Comparison of ENCODE assay signal across 8 cellular contexts in the genomic region with DNA sequence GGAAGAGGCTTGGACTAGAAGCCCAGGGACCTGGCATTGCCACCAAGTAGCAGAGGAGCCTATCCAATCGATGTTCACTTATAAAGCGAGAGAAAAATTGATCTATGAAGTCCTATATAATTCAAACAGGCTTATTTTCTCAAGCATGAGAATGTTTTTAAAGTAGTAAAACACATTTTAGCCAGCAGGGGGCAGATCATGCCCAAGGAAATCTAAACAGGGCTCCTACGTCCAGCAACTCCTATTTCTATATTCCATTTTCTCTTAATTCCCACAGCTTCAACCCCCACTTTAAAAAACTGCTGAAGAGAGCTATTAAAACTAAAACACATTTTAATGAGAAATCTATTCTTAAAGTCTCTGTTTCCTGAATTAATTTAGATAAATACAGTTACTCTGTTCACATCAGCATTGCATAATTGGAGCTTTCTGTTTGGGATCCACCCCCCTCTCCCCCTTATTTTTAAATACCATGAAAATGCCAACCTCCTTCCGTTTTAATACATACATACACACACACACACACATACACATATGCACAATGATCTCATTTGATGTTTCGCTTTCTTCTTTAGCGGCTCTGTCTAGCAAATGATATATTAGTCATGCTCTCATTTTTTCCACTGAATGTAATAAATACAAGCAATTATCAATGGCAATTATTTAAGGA.
DNase-seq lines count a peak whose midpoint lies in the region; ATAC-seq and TF ChIP-seq lines count a peak whose summit lies in the region.

No MANE protein-coding gene starts in this region.

- BruUV-seq in PC-9 (replicated peaks; lab: Mats Ljungman, UMichigan): TSS peak; percentile 1

- H3K4me3 Mint-ChIP-seq in effector memory CD8-positive, alpha-beta T cell: peak overlapping the region; percentile 1 to 40
- no peak overlapping the region for H3K4me3 Mint-ChIP-seq in activated CD4-positive, alpha-beta memory T cell treated with anti-CD3 and anti-CD28 coated beads, Interleukin-2, amount 10 ng/mL, durations not matched to agents 7 days and 5 days

- H3K36me3 Mint-ChIP-seq in effector memory CD8-positive, alpha-beta T cell (ENCODE audit: insufficient read depth): no peaks in the 10 kb centered on the region
- H3K36me3 Mint-ChIP-seq in activated CD4-positive, alpha-beta memory T cell treated with anti-CD3 and anti-CD28 coated beads, Interleukin-2, amount 10 ng/mL, durations not matched to agents 7 days and 5 days (ENCODE audit: low read depth): no peaks in the 10 kb centered on the region

- H3K27me3 ChIP-seq in Loucy (ENCODE audit: insufficient read depth, low read length, poor library complexity, severe bottlenecking): no peaks in the 10 kb centered on the region
- H3K27me3 ChIP-seq in PC-9 (ENCODE audit: insufficient read depth, low read depth): no peaks in the 10 kb centered on the region

- H3K4me1 Mint-ChIP-seq in effector memory CD8-positive, alpha-beta T cell (ENCODE audit: low read depth in 2 of 2): peaks cover 0 to 5% of the 10 kb centered on the region in 2 donors
- H3K4me1 Mint-ChIP-seq in activated CD4-positive, alpha-beta memory T cell treated with anti-CD3 and anti-CD28 coated beads, Interleukin-2, amount 10 ng/mL, durations not matched to agents 7 days and 5 days: no peaks in the 10 kb centered on the region

- DNase-seq in PC-9: peak; percentile 48 to 55
- DNase-seq in effector memory CD8-positive, alpha-beta T cell: no peak
- peak; percentile 56 for DNase-seq in middle frontal gyrus (ENCODE audit: extremely low spot score, low spot score)
- DNase-seq in activated CD4-positive, alpha-beta memory T cell treated with anti-CD3 and anti-CD28 coated beads, Interleukin-2, amount 10 ng/mL, durations not matched to agents 7 days and 5 days: no peak

- H3K4me2 ChIP-seq in Loucy (ENCODE audit: low read depth, low read length, poor library complexity, severe bottlenecking) (no peak overlapping the region), PC-9 (no peak overlapping the region)

- no peaks in the 10 kb centered on the region for H4K20me1 ChIP-seq in Loucy (ENCODE audit: insufficient read depth, low read length, poor library complexity, severe bottlenecking)
- H4K20me1 ChIP-seq in PC-9 (ENCODE audit: insufficient read depth): no peaks in the 10 kb centered on the region

- H3K9me3 Mint-ChIP-seq in effector memory CD8-positive, alpha-beta T cell: no peaks in the 10 kb centered on the region
- no peaks in the 10 kb centered on the region for H3K9me3 Mint-ChIP-seq in activated CD4-positive, alpha-beta memory T cell treated with anti-CD3 and anti-CD28 coated beads, Interleukin-2, amount 10 ng/mL, durations not matched to agents 7 days and 5 days

- H3F3A ChIP-seq in Loucy (ENCODE audit: low read depth) (no peaks in the 10 kb centered on the region), PC-9 (ENCODE audit: insufficient read depth, low read depth) (peaks cover 9% of the 10 kb centered on the region)

- TF ChIP-seq CTCF in C4-2B (conservative IDR thresholded peaks at IDR 0.05): peak; percentile 73
- TF ChIP-seq CTCF in Loucy (conservative IDR thresholded peaks at IDR 0.05; ENCODE audit: low read length): peak; percentile 77
- peak; percentile 92 for TF ChIP-seq CTCF in PC-9 (conservative IDR thresholded peaks at IDR 0.05)

- POLR2A ChIA-PET in PC-9 (lab: Charles Lee; ENCODE audit: unreplicated experiment): interaction anchor here (0.8 kb wide), 1 partner anchor 266 kb away, joined by 8 read pairs; no protein-coding TSS in a partner anchor
- POLR2A ChIA-PET in activated CD4-positive, alpha-beta memory T cell treated with anti-CD3 and anti-CD28 coated beads, Interleukin-2, amount 10 ng/mL, durations not matched to agents 7 days and 5 days (lab: Charles Lee): no interaction called here

- intact Hi-C loops in PC-9 (cut with micrococcal nuclease; ENCODE audit: unreplicated experiment): loop anchor here (1.0 to 5.0 kb wide), 10 partner anchors 80 to 412 kb away; no protein-coding TSS in a partner anchor

- H3K9ac ChIP-seq in Loucy (ENCODE audit: low read depth, low read length, poor library complexity, severe bottlenecking): no peak overlapping the region

- ATAC-seq in GM18870 (IDR thresholded peaks at IDR 0.05; ENCODE audit: unreplicated experiment) (peak; percentile 49), HG03025 (IDR thresholded peaks at IDR 0.05; ENCODE audit: low FRiP score, unreplicated experiment) (no peak)
- no peak for ATAC-seq in effector memory CD8-positive, alpha-beta T cell (replicated peaks)

- H3K9me2 ChIP-seq in Loucy (replicated peaks; ENCODE audit: low read depth, low read length): no peaks in the 10 kb centered on the region
- H3K9me2 ChIP-seq in PC-9 (ENCODE audit: insufficient read depth): no peaks in the 10 kb centered on the region

- no peaks in the 10 kb centered on the region for H3K9me3 ChIP-seq in Loucy (ENCODE audit: insufficient read depth, low read depth, low read length)
- H3K9me3 ChIP-seq in PC-9 (ENCODE audit: insufficient read depth, low read depth): no peaks in the 10 kb centered on the region

- H3K27ac ChIP-seq in C4-2B (no peak overlapping the region), PC-9 (no peak overlapping the region)

- H3K79me2 ChIP-seq in Loucy (ENCODE audit: insufficient read depth, low read length) (no peaks in the 10 kb centered on the region), PC-9 (ENCODE audit: low read depth) (no peaks in the 10 kb centered on the region)

- H2AFZ ChIP-seq in Loucy (ENCODE audit: low read length): no peak overlapping the region
- H2AFZ ChIP-seq in PC-9: no peak overlapping the region

- H3K27ac Mint-ChIP-seq in effector memory CD8-positive, alpha-beta T cell: no peak overlapping the region
- H3K27ac Mint-ChIP-seq in activated CD4-positive, alpha-beta memory T cell treated with anti-CD3 and anti-CD28 coated beads, Interleukin-2, amount 10 ng/mL, durations not matched to agents 7 days and 5 days: no peak overlapping the region

- CTCF ChIA-PET in PC-9 (lab: Charles Lee): interaction anchor here (0.6 to 1.5 kb wide), 11 partner anchors 10 to 411 kb away, joined by 3 to 22 read pairs (median 4); no protein-coding TSS in a partner anchor
- CTCF ChIA-PET in activated CD4-positive, alpha-beta memory T cell treated with anti-CD3 and anti-CD28 coated beads, Interleukin-2, amount 10 ng/mL, durations not matched to agents 7 days and 5 days (lab: Charles Lee): interaction anchor here (0.5 to 2.2 kb wide), 6 partner anchors 9 to 1702 kb away, joined by 3 to 11 read pairs (median 3); no protein-coding TSS in a partner anchor

- H3K36me3 ChIP-seq in Loucy (ENCODE audit: insufficient read depth, low read length): no peaks in the 10 kb centered on the region
- no peaks in the 10 kb centered on the region for H3K36me3 ChIP-seq in PC-9 (ENCODE audit: low read depth)

- H3K4me3 ChIP-seq in Loucy (ENCODE audit: low read length, poor library complexity, severe bottlenecking) (no peak overlapping the region), PC-9 (no peak overlapping the region)

- no peaks in the 10 kb centered on the region for H3K27me3 Mint-ChIP-seq in effector memory CD8-positive, alpha-beta T cell
- H3K27me3 Mint-ChIP-seq in activated CD4-positive, alpha-beta memory T cell treated with anti-CD3 and anti-CD28 coated beads, Interleukin-2, amount 10 ng/mL, durations not matched to agents 7 days and 5 days: peaks cover 2% of the 10 kb centered on the region

- H3K4me1 ChIP-seq in Loucy (ENCODE audit: insufficient read depth, low read length, poor library complexity, severe bottlenecking): no peaks in the 10 kb centered on the region
- no peaks in the 10 kb centered on the region for H3K4me1 ChIP-seq in PC-9 (replicated peaks; ENCODE audit: insufficient read depth)

Comparison
In these comparisons a context has a peak if more than half of its experiments do, and no peak if none do; other contexts are left out.
1. DNase-seq: peak in PC-9 (2 of 2) and middle frontal gyrus (single experiment); none in effector memory CD8-positive, alpha-beta T cell (0 of 3) and activated CD4-positive, alpha-beta memory T cell treated with anti-CD3 and anti-CD28 coated beads, Interleukin-2, amount 10 ng/mL, durations not matched to agents 7 days and 5 days (single experiment).
2. Peak in every context shown above with its lines, with median percentiles within 50 percentile points of each other: CTCF ChIP-seq.